ENCODE assay signal across 17 cellular contexts in genomic region chr6:105449756-105450390, GRCh38. TPM values are rescaled to one million over a fixed set of nuclear protein-coding genes. Genes with fewer than 3 reads are reported as not detected.
A peak's percentile ranks its signal among the peaks of the same experiment; 100 is the strongest.
DNase-seq lines count a peak whose midpoint lies in the region; ATAC-seq and TF ChIP-seq lines count a peak whose summit lies in the region.
"Had no signal": no experiment of that assay in that cellular context is flagged by ENCODE, and none has a peak within 500 bp of the region (broad histone marks: within the 10 kb centered on the region; RNA-seq: fewer than 3 reads in every experiment).

No MANE protein-coding gene starts in this region.

- no peak overlapping the region for H3K4me3 Mint-ChIP-seq in naive thymus-derived CD4-positive, alpha-beta T cell
- H3K4me3 Mint-ChIP-seq: CD8-positive, alpha-beta T cell had no signal

- H3K27ac Mint-ChIP-seq in naive thymus-derived CD4-positive, alpha-beta T cell: no peak overlapping the region
- H3K27ac Mint-ChIP-seq: CD8-positive, alpha-beta T cell had no signal

- ATAC-seq in naive thymus-derived CD4-positive, alpha-beta T cell: no peak
- ATAC-seq: CD8-positive, alpha-beta T cell had no signal

- no peak for TF ChIP-seq RAD21 in SK-N-SH (IDR thresholded peaks at IDR 0.05; ENCODE audit: low read length)

- TF ChIP-seq EP300 in SK-N-SH (IDR thresholded peaks at IDR 0.05; ENCODE audit: borderline replicate concordance in 1 of 2, low read depth in 1 of 2, low read length in 1 of 2) (no peak), esophagus muscularis mucosa (IDR thresholded peaks at IDR 0.05) (no peak)

- H3K27me3 ChIP-seq in SK-N-SH (ENCODE audit: insufficient read depth) (no peaks in the 10 kb centered on the region), esophagus muscularis mucosa (no peaks in the 10 kb centered on the region)
- H3K27me3 ChIP-seq in naive thymus-derived CD4-positive, alpha-beta T cell (ENCODE audit: control insufficient read depth in 2 of 2, insufficient read depth in 2 of 2, low read length in 2 of 2): no peaks in the 10 kb centered on the region
- H3K27me3 ChIP-seq: BLaER1 had no signal

- no peaks in the 10 kb centered on the region for H3K79me2 ChIP-seq in SK-N-SH (ENCODE audit: insufficient read depth)

- DNase-seq in EL (peak; percentile 18), SK-N-SH (no peak), esophagus muscularis mucosa (ENCODE audit: extremely low spot score) (peak; percentile 85), NCI-H446 (lab: John Stamatoyannopoulos, UW) (no peak), HUDEP-2 (lab: John Stamatoyannopoulos, UW; ENCODE audit: unreplicated experiment in 76 of 76) (no peak), DMS79 (lab: John Stamatoyannopoulos, UW) (no peak)
- DNase-seq in naive thymus-derived CD4-positive, alpha-beta T cell: no peak
- DNase-seq: CD8-positive, alpha-beta T cell; NCI-H1105 treated with DMSO at 0.1 percent for 48 hours; NCI-H345; NCI-H69; NK-92 treated with Interleukin-12 subunit alpha and Interleukin-12 subunit beta, amount 100 ng/mL, for 24 hours; OCI-M1; RPMI8226; SIG-M5 had no signal

- TF ChIP-seq CTCF in SK-N-SH (IDR thresholded peaks at IDR 0.05): no peak
- TF ChIP-seq CTCF in esophagus muscularis mucosa (IDR thresholded peaks at IDR 0.05): no peak

- H4K20me1 ChIP-seq in SK-N-SH (ENCODE audit: insufficient read depth): no peaks in the 10 kb centered on the region
- H4K20me1 ChIP-seq: BLaER1 had no signal

- intact Hi-C loops in esophagus muscularis mucosa (cut with DNase I): no loop called here
- intact Hi-C loops in naive thymus-derived CD4-positive, alpha-beta T cell (cut with micrococcal nuclease): no loop called here

- peaks cover 0 to 7% (median 2%) of the 10 kb centered on the region in 11 donors for H3K9me3 Mint-ChIP-seq in naive thymus-derived CD4-positive, alpha-beta T cell
- H3K9me3 Mint-ChIP-seq: CD8-positive, alpha-beta T cell had no signal

- H3K36me3 ChIP-seq in SK-N-SH (replicated peaks in 1 of 2; ENCODE audit: control insufficient read depth in 1 of 2, insufficient read depth in 2 of 2, low read length in 1 of 2) (no peaks in the 10 kb centered on the region), esophagus muscularis mucosa (no peaks in the 10 kb centered on the region)
- H3K36me3 ChIP-seq in naive thymus-derived CD4-positive, alpha-beta T cell (ENCODE audit: control insufficient read depth in 2 of 3, insufficient read depth in 3 of 3, low read length in 3 of 3): no peaks in the 10 kb centered on the region
- H3K36me3 ChIP-seq: BLaER1 had no signal

- H3K9me2 ChIP-seq in SK-N-SH: no peaks in the 10 kb centered on the region

- no peak overlapping the region for H3K9ac ChIP-seq in SK-N-SH
- H3K9ac ChIP-seq: BLaER1, KMS-11 had no signal

- H3K4me2 ChIP-seq in SK-N-SH: no peak overlapping the region
- H3K4me2 ChIP-seq: BLaER1, KMS-11 had no signal

- H3F3A ChIP-seq in SK-N-SH (replicated peaks; ENCODE audit: insufficient read depth): no peaks in the 10 kb centered on the region

- CTCF ChIA-PET in SK-N-SH (lab: Yijun Ruan, JAX): no interaction called here
- CTCF ChIA-PET in naive thymus-derived CD4-positive, alpha-beta T cell (lab: Charles Lee): interaction anchor here (0.6 kb wide), 1 partner anchor 991 kb away, joined by 3 read pairs; no protein-coding TSS in a partner anchor

- WGBS in SK-N-SH (ENCODE audit: low lambda C conversion rate): 3% methylated on average over 2 of the region's 2 CpGs
- 79% methylated on average over 2 of the region's 2 CpGs for WGBS in esophagus muscularis mucosa

- peaks cover 8 to 18% (median 17%) of the 10 kb centered on the region in 7 donors for H3K4me1 Mint-ChIP-seq in naive thymus-derived CD4-positive, alpha-beta T cell

- H3K9me3 ChIP-seq in SK-N-SH: no peaks in the 10 kb centered on the region
- no peaks in the 10 kb centered on the region for H3K9me3 ChIP-seq in esophagus muscularis mucosa
- H3K9me3 ChIP-seq in naive thymus-derived CD4-positive, alpha-beta T cell (ENCODE audit: control insufficient read depth in 2 of 3, low read length in 3 of 3): no peaks in the 10 kb centered on the region
- H3K9me3 ChIP-seq: BLaER1 had no signal

- no peaks in the 10 kb centered on the region for H3K4me1 ChIP-seq in SK-N-SH (ENCODE audit: control insufficient read depth in 1 of 2, insufficient read depth in 2 of 2, low read depth in 1 of 2, low read length in 1 of 2)
- H3K4me1 ChIP-seq in esophagus muscularis mucosa: peaks cover 0 to 13% (median 0%) of the 10 kb centered on the region in 4 donors
- peaks cover 6 to 14% of the 10 kb centered on the region in 2 donors for H3K4me1 ChIP-seq in naive thymus-derived CD4-positive, alpha-beta T cell (ENCODE audit: control insufficient read depth in 2 of 2, insufficient read depth in 2 of 2, low read length in 2 of 2)

- H3K4me3 ChIP-seq in SK-N-SH (ENCODE audit: low read depth in 2 of 2, low read length in 1 of 2) (no peak overlapping the region), esophagus muscularis mucosa (no peak overlapping the region)
- H3K4me3 ChIP-seq in naive thymus-derived CD4-positive, alpha-beta T cell (ENCODE audit: low read length): no peak overlapping the region
- H3K4me3 ChIP-seq: BLaER1 had no signal

- no peak for TF ChIP-seq POLR2A in esophagus muscularis mucosa (IDR thresholded peaks at IDR 0.05; ENCODE audit: low read depth)

- H3K27ac ChIP-seq in SK-N-SH (ENCODE audit: low read depth in 2 of 2, low read length in 1 of 2) (no peak overlapping the region), esophagus muscularis mucosa (replicated peaks in 1 of 4) (no peak overlapping the region)
- H3K27ac ChIP-seq in naive thymus-derived CD4-positive, alpha-beta T cell (ENCODE audit: low read depth, low read length): no peak overlapping the region
- H3K27ac ChIP-seq: BLaER1, KMS-11 had no signal

- H2AFZ ChIP-seq in SK-N-SH (ENCODE audit: low read depth): no peak overlapping the region

- no peaks in the 10 kb centered on the region for H3K36me3 Mint-ChIP-seq in naive thymus-derived CD4-positive, alpha-beta T cell
- H3K36me3 Mint-ChIP-seq: CD8-positive, alpha-beta T cell had no signal

- POLR2A ChIA-PET in SK-N-SH (lab: Yijun Ruan, JAX): no interaction called here
- POLR2A ChIA-PET in naive thymus-derived CD4-positive, alpha-beta T cell (lab: Charles Lee): no interaction called here

- H3K27me3 Mint-ChIP-seq in naive thymus-derived CD4-positive, alpha-beta T cell: peaks cover 6 to 32% (median 9%) of the 10 kb centered on the region in 5 donors

TF ChIP-seq in SK-N-SH, 30 proteins besides CTCF, POLR2A, EP300 and RAD21:
- TF ChIP-seq MXI1 (IDR thresholded peaks at IDR 0.05; ENCODE audit: low read depth, low read length): no peak
- no peak for TF ChIP-seq SIN3A (IDR thresholded peaks at IDR 0.05; ENCODE audit: borderline replicate concordance, low read depth, low read length)
- no peak for TF ChIP-seq USF2 (IDR thresholded peaks at IDR 0.05; ENCODE audit: borderline replicate concordance, low read depth, low read length)
- TF ChIP-seq USF1 (IDR thresholded peaks at IDR 0.05; ENCODE audit: borderline replicate concordance, low read depth): peak; percentile 52; the same call in 1 of the 2 replicates

RNA-seq across cellular contexts. Expression of gene PREP, which starts 47.0 kb away (rescaled TPM):
- polyA plus RNA-seq in SK-N-SH (2012; rRNA removed): 15.9 and 20.9 TPM in 2 replicates
- 31.7 and 34.5 TPM in 2 replicates for polyA plus RNA-seq in SK-N-SH (2012; cell fraction: cytosol; rRNA removed)
- polyA plus RNA-seq in SK-N-SH (2012; cell fraction: nucleus; rRNA removed): 19.4 and 30.5 TPM in 2 replicates
- 10 to 100 TPM; 17.9 to 21.6 (median 19.0) TPM for total RNA-seq in esophagus muscularis mucosa
- total RNA-seq in naive thymus-derived CD4-positive, alpha-beta T cell: 10 to 100 TPM; 22.2 to 46.7 (median 32.1) TPM
- polyA plus RNA-seq in naive thymus-derived CD4-positive, alpha-beta T cell: 10 to 100 TPM; 40.0 to 51.1 TPM

Comparison
In these comparisons a context has a peak if more than half of its experiments do, and no peak if none do; other contexts are left out.
1. DNase-seq: peak in EL (single experiment) and esophagus muscularis mucosa (single experiment); none in SK-N-SH (single experiment), NCI-H446 (0 of 2), HUDEP-2 (0 of 76), naive thymus-derived CD4-positive, alpha-beta T cell (0 of 9) and DMS79 (single experiment).